ENCODE assay signal across 1 cellular context in the genomic region with DNA sequence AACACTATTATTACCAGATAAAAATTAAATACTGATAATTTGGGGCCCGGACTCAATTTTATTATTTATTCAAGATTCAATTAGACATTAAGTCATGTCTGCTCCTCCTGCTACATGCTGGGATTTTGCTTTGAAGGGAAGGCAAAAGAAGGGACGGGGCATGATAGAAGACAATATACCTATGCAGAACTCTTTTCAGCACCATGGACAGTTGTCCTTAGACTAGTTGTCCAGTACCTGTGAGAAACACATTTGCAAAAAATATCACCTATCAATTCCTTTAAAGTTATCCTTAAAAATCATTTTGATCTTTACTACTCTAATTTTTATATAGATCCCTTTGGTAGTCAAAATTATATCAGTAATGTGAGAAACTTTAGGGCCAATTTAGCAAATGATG.
A peak's percentile ranks its signal among the peaks of the same experiment; 100 is the strongest.
TF ChIP-seq lines count a peak whose summit lies in the region.

No MANE protein-coding gene starts in this region.

TF ChIP-seq in HepG2, 621 proteins besides CTCF, POLR2A, EP300 and RAD21 (continued from another document):
- TF ChIP-seq, protein P1, sequence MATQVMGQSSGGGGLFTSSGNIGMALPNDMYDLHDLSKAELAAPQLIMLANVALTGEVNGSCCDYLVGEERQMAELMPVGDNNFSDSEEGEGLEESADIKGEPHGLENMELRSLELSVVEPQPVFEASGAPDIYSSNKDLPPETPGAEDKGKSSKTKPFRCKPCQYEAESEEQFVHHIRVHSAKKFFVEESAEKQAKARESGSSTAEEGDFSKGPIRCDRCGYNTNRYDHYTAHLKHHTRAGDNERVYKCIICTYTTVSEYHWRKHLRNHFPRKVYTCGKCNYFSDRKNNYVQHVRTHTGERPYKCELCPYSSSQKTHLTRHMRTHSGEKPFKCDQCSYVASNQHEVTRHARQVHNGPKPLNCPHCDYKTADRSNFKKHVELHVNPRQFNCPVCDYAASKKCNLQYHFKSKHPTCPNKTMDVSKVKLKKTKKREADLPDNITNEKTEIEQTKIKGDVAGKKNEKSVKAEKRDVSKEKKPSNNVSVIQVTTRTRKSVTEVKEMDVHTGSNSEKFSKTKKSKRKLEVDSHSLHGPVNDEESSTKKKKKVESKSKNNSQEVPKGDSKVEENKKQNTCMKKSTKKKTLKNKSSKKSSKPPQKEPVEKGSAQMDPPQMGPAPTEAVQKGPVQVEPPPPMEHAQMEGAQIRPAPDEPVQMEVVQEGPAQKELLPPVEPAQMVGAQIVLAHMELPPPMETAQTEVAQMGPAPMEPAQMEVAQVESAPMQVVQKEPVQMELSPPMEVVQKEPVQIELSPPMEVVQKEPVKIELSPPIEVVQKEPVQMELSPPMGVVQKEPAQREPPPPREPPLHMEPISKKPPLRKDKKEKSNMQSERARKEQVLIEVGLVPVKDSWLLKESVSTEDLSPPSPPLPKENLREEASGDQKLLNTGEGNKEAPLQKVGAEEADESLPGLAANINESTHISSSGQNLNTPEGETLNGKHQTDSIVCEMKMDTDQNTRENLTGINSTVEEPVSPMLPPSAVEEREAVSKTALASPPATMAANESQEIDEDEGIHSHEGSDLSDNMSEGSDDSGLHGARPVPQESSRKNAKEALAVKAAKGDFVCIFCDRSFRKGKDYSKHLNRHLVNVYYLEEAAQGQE (IDR thresholded peaks at IDR 0.05; ENCODE audit: borderline replicate concordance in 1 of 2, low read depth in 1 of 2, low read length in 2 of 2), result peak; percentile 71 to 97
- peak; percentile 64; the same call in 1 of the 2 replicates for TF ChIP-seq ZNF331 (CRISPR knock-in tag; IDR thresholded peaks at IDR 0.05)
- TF ChIP-seq RARA (CRISPR knock-in tag; IDR thresholded peaks at IDR 0.05), result peak; percentile 24; the same call in 1 of the 2 replicates
- TF ChIP-seq EHMT2 (IDR thresholded peaks at IDR 0.05; ENCODE audit: borderline replicate concordance, low read depth, low read length), result peak; percentile 97
- TF ChIP-seq NCOA2 (CRISPR knock-in tag; IDR thresholded peaks at IDR 0.05), result 0 out of 2 replicates have a peak, but pooled peaks have one; percentile 22
- peak; percentile 22; the same call in 1 of the 2 replicates for TF ChIP-seq ELF3 (CRISPR knock-in tag; IDR thresholded peaks at IDR 0.05)
- TF ChIP-seq AFF4 (CRISPR knock-in tag; IDR thresholded peaks at IDR 0.05), result no peak
- TF ChIP-seq TOPORS (CRISPR knock-in tag; IDR thresholded peaks at IDR 0.05), result no peak
